In the genomic region with DNA sequence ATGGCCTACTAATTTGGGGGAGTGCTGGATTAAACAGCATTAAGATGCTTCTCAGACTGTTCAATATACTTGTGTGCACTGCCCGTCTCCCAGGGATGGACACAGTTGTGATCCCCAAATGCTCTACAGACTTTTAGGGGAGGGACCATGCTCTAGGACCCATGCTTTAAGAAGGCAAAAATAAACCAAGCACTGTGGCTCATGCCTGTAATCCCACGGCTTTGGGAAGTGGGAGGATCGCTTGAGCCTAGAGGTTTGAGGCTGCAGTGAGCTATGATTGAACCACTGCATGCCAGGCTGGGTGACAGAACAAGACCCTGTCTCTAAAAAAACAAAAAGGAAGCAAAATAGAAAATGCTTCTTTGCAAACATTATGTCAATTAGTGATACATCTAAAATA, we compare ENCODE assay signal across 1 cellular context.
TF ChIP-seq lines count a peak whose summit lies in the region.

No MANE protein-coding gene starts in this region.

TF ChIP-seq in SK-N-SH, 30 proteins besides CTCF, POLR2A, EP300 and RAD21 (continued from another document):
- TF ChIP-seq, protein P1, sequence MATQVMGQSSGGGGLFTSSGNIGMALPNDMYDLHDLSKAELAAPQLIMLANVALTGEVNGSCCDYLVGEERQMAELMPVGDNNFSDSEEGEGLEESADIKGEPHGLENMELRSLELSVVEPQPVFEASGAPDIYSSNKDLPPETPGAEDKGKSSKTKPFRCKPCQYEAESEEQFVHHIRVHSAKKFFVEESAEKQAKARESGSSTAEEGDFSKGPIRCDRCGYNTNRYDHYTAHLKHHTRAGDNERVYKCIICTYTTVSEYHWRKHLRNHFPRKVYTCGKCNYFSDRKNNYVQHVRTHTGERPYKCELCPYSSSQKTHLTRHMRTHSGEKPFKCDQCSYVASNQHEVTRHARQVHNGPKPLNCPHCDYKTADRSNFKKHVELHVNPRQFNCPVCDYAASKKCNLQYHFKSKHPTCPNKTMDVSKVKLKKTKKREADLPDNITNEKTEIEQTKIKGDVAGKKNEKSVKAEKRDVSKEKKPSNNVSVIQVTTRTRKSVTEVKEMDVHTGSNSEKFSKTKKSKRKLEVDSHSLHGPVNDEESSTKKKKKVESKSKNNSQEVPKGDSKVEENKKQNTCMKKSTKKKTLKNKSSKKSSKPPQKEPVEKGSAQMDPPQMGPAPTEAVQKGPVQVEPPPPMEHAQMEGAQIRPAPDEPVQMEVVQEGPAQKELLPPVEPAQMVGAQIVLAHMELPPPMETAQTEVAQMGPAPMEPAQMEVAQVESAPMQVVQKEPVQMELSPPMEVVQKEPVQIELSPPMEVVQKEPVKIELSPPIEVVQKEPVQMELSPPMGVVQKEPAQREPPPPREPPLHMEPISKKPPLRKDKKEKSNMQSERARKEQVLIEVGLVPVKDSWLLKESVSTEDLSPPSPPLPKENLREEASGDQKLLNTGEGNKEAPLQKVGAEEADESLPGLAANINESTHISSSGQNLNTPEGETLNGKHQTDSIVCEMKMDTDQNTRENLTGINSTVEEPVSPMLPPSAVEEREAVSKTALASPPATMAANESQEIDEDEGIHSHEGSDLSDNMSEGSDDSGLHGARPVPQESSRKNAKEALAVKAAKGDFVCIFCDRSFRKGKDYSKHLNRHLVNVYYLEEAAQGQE (IDR thresholded peaks at IDR 0.05; ENCODE audit: low read depth, low read length) = no peak
- TF ChIP-seq, protein P2, sequence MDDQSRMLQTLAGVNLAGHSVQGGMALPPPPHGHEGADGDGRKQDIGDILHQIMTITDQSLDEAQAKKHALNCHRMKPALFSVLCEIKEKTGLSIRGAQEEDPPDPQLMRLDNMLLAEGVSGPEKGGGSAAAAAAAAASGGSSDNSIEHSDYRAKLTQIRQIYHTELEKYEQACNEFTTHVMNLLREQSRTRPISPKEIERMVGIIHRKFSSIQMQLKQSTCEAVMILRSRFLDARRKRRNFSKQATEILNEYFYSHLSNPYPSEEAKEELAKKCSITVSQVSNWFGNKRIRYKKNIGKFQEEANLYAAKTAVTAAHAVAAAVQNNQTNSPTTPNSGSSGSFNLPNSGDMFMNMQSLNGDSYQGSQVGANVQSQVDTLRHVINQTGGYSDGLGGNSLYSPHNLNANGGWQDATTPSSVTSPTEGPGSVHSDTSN (IDR thresholded peaks at IDR 0.05) = no peak
- TF ChIP-seq IRF3 (IDR thresholded peaks at IDR 0.05; ENCODE audit: low read depth, low read length) (no peak), RCOR1 (IDR thresholded peaks at IDR 0.05; ENCODE audit: low read length) (no peak), TCF12 (IDR thresholded peaks at IDR 0.05) (no peak), NRF1 (IDR thresholded peaks at IDR 0.05; ENCODE audit: low read depth, low read length) (no peak), RXRA (IDR thresholded peaks at IDR 0.05; ENCODE audit: borderline replicate concordance, low read depth) (no peak), YY1 (IDR thresholded peaks at IDR 0.05; ENCODE audit: low read depth) (no peak), MAX (IDR thresholded peaks at IDR 0.05; ENCODE audit: low read depth) (no peak), GABPA (IDR thresholded peaks at IDR 0.05; ENCODE audit: low read depth) (no peak), SMC3 (IDR thresholded peaks at IDR 0.05; ENCODE audit: low read depth, low read length) (no peak), FOSL2 (IDR thresholded peaks at IDR 0.05; ENCODE audit: borderline replicate concordance, low read depth) (no peak)
